In genomic region chr3:122497425-122497824, GRCh38 we compare ENCODE assay signal across 9 cellular contexts. TPM values are rescaled to one million over a fixed set of nuclear protein-coding genes. Genes with fewer than 3 reads are reported as not detected.
A peak's percentile ranks its signal among the peaks of the same experiment; 100 is the strongest.
DNase-seq lines count a peak whose midpoint lies in the region; ATAC-seq, FAIRE-seq and TF ChIP-seq lines count a peak whose summit lies in the region.
"Had no signal": no experiment of that assay in that cellular context is flagged by ENCODE, and none has a peak within 500 bp of the region (broad histone marks: within the 10 kb centered on the region; RNA-seq: fewer than 3 reads in every experiment).

No MANE protein-coding gene starts in this region.

- peaks cover 38% of the 10 kb centered on the region for H3K36me3 ChIP-seq in PC-3 (ENCODE audit: low read depth, low read length)
- peaks cover 0 to 6% of the 10 kb centered on the region in 2 experiments for H3K36me3 ChIP-seq in endothelial cell of umbilical vein (ENCODE audit: control insufficient read depth in 2 of 2, extremely low read depth in 1 of 2, insufficient read depth in 2 of 2, low read length in 2 of 2)

- H2AFZ ChIP-seq in PC-3 (ENCODE audit: low read length) (no peak overlapping the region), endothelial cell of umbilical vein (ENCODE audit: low read depth, low read length) (no peak overlapping the region)

- H3K4me3 ChIP-seq in PC-3 (ENCODE audit: low read length) (no peak overlapping the region), endothelial cell of umbilical vein (replicated peaks in 1 of 3; ENCODE audit: insufficient read depth in 1 of 3, low read depth in 1 of 3, low read length in 3 of 3) (no peak overlapping the region), lower leg skin (ENCODE audit: low read depth, poor library complexity, severe bottlenecking) (no peak overlapping the region)
- H3K4me3 ChIP-seq: BLaER1 had no signal

- peaks cover 11% of the 10 kb centered on the region for H3F3A ChIP-seq in PC-3 (ENCODE audit: low read length, unreplicated experiment)

- H4K20me1 ChIP-seq in PC-3 (ENCODE audit: low read length), result peaks cover 36% of the 10 kb centered on the region
- H4K20me1 ChIP-seq in endothelial cell of umbilical vein (replicated peaks; ENCODE audit: control insufficient read depth, extremely low read depth, insufficient read depth, low read length), result peaks cover 15% of the 10 kb centered on the region

- no peaks in the 10 kb centered on the region for H3K9me1 ChIP-seq in endothelial cell of umbilical vein (replicated peaks; ENCODE audit: control insufficient read depth, extremely low read depth, insufficient read depth, low read length)

- H3K79me2 ChIP-seq in PC-3 (ENCODE audit: low read length), result peaks cover 93% of the 10 kb centered on the region
- peaks cover 84% of the 10 kb centered on the region for H3K79me2 ChIP-seq in endothelial cell of umbilical vein (ENCODE audit: control insufficient read depth, insufficient read depth, low read length)

- POLR2A ChIA-PET in PC-3 (lab: Charles Lee; ENCODE audit: unreplicated experiment) (no interaction called here), endothelial cell of umbilical vein (lab: Charles Lee) (no interaction called here)

- intact Hi-C loops in PC-3 (cut with micrococcal nuclease), result no loop called here
- intact Hi-C loops in endothelial cell of umbilical vein (cut with micrococcal nuclease), result no loop called here
- intact Hi-C loops in lower leg skin (cut with DNase I; ENCODE audit: low total_unique reads), result no loop called here

- H3K27me3 ChIP-seq in PC-3 (ENCODE audit: low read length) (no peaks in the 10 kb centered on the region), endothelial cell of umbilical vein (ENCODE audit: control insufficient read depth in 2 of 2, insufficient read depth in 2 of 2, low read length in 2 of 2) (no peaks in the 10 kb centered on the region)
- H3K27me3 ChIP-seq: BLaER1 had no signal

- no peak for TF ChIP-seq POLR2A in endothelial cell of umbilical vein (IDR thresholded peaks at IDR 0.05; ENCODE audit: low read depth, low read length)
- TF ChIP-seq POLR2A in lower leg skin (IDR thresholded peaks at IDR 0.05), result no peak

- BruUV-seq in PC-3 (replicated peaks; lab: Mats Ljungman, UMichigan) (no TSS peak), endothelial cell of umbilical vein (replicated peaks; lab: Mats Ljungman, UMichigan) (no TSS peak)

- H3K9me3 ChIP-seq in PC-3 (ENCODE audit: low read length) (no peaks in the 10 kb centered on the region), endothelial cell of umbilical vein (replicated peaks; ENCODE audit: control insufficient read depth, insufficient read depth, low read length) (no peaks in the 10 kb centered on the region)
- H3K9me3 ChIP-seq: BLaER1 had no signal

- H3K9ac ChIP-seq in PC-3 (ENCODE audit: low read length), result no peak overlapping the region
- no peak overlapping the region for H3K9ac ChIP-seq in endothelial cell of umbilical vein (replicated peaks; ENCODE audit: extremely low read depth, insufficient read depth, low read length)
- H3K9ac ChIP-seq: BLaER1 had no signal

- FAIRE-seq in endothelial cell of umbilical vein (lab: Jason Lieb, UNC), result no peak

- dilution Hi-C loops in endothelial cell of umbilical vein (cut with MboI; ENCODE audit: extremely low pct_ligation_motif_present, low sequenced_read_pairs), result no loop called here

- ATAC-seq in HG02763 (IDR thresholded peaks at IDR 0.05; ENCODE audit: unreplicated experiment) (peak; percentile 81), PC-3 (peak; percentile 97), left lobe of liver (no peak)

- H3K4me1 ChIP-seq in PC-3 (ENCODE audit: insufficient read depth, low read length) (peaks cover 24% of the 10 kb centered on the region), endothelial cell of umbilical vein (ENCODE audit: control insufficient read depth, extremely low read depth, insufficient read depth, low read length) (no peaks in the 10 kb centered on the region)

- DNase-seq in activated CD4-positive, alpha-beta T cell treated with anti-CD3 and anti-CD28 coated beads for 4 hours, result peak; percentile 19 to 26
- DNase-seq in activated CD4-positive, alpha-beta T cell treated with anti-CD3 and anti-CD28 coated beads, Interleukin-2, amount 50 U/mL, for 4 hours, result no peak
- DNase-seq in PC-3 (peak; percentile 95), endothelial cell of umbilical vein (ENCODE audit: low read depth, low spot score) (no peak), germinal center (ENCODE audit: low spot score) (no peak), lower leg skin (ENCODE audit: low spot score in 2 of 2) (no peak), left lobe of liver (ENCODE audit: low spot score) (no peak)

- H3K4me2 ChIP-seq in PC-3 (ENCODE audit: low read length) (peak overlapping the region; percentile 48), endothelial cell of umbilical vein (ENCODE audit: insufficient read depth, low read length) (no peak overlapping the region)
- H3K4me2 ChIP-seq: BLaER1 had no signal

- H3K27ac ChIP-seq in PC-3 (ENCODE audit: low read length) (peak overlapping the region; percentile 59), endothelial cell of umbilical vein (ENCODE audit: insufficient read depth, low read depth, low read length) (no peak overlapping the region)
- H3K27ac ChIP-seq: BLaER1 had no signal

- H3K9me2 ChIP-seq in PC-3 (replicated peaks; ENCODE audit: low read length), result no peaks in the 10 kb centered on the region

- TF ChIP-seq CTCF in PC-3 (conservative IDR thresholded peaks at IDR 0.05; ENCODE audit: low read depth, low read length) (no peak), endothelial cell of umbilical vein (IDR thresholded peaks at IDR 0.05; ENCODE audit: extremely low read depth in 1 of 2, insufficient read depth in 1 of 2, low read depth in 1 of 2, low read length in 2 of 2) (no peak), lower leg skin (IDR thresholded peaks at IDR 0.05) (no peak)

- 38 to 39% methylated on average over 1 of the region's 1 CpG for WGBS in lower leg skin, 2 donors

- CTCF ChIA-PET in PC-3 (lab: Charles Lee), result no interaction called here
- CTCF ChIA-PET in endothelial cell of umbilical vein (lab: Charles Lee), result interaction anchor here (0.9 to 1.8 kb wide), 3 partner anchors 12 to 182 kb away, joined by 3 to 4 read pairs (median 3); no protein-coding TSS in a partner anchor

TF ChIP-seq in endothelial cell of umbilical vein, 7 proteins besides CTCF, POLR2A, EP300 and RAD21:
- TF ChIP-seq MYC (IDR thresholded peaks at IDR 0.05; ENCODE audit: low read depth, low read length) (no peak), FOS (IDR thresholded peaks at IDR 0.05; ENCODE audit: borderline replicate concordance, insufficient read depth, low read length) (peak; percentile 23)

RNA-seq across cellular contexts. Expression of gene KPNA1, which starts 17.3 kb away (rescaled TPM):
- total RNA-seq in PC-3 (2014; rRNA removed), result 64.3 and 76.7 TPM in 2 replicates
- total RNA-seq in endothelial cell of umbilical vein, result 110 and 113 TPM in 2 replicates
- 21.1 and 24.4 TPM in 2 replicates for polyA plus RNA-seq in endothelial cell of umbilical vein
- 28.5 and 36.2 TPM in 2 replicates for polyA plus RNA-seq in endothelial cell of umbilical vein (2011; cell fraction: cytosol; rRNA removed)
- polyA plus RNA-seq in endothelial cell of umbilical vein (2011; cell fraction: nucleus; rRNA removed), result 40.0 and 50.1 TPM in 2 replicates
- 45.8 and 86.1 TPM in 2 replicates for polyA plus RNA-seq in endothelial cell of umbilical vein (2012)
- polyA minus RNA-seq in endothelial cell of umbilical vein, result 62.6 and 78.6 TPM in 2 replicates
- polyA minus RNA-seq in endothelial cell of umbilical vein (2011; cell fraction: cytosol; rRNA and poly(A)+ RNA removed), result 29.5 TPM
- polyA minus RNA-seq in endothelial cell of umbilical vein (2011; cell fraction: nucleus; rRNA and poly(A)+ RNA removed), result 35.2 and 47.9 TPM in 2 replicates
- 10 to 100 TPM; 21.4 to 41.3 (median 27.6) TPM for total RNA-seq in lower leg skin
- total RNA-seq in left lobe of liver, result 47.1 TPM

Comparison
In these comparisons a context has a peak if more than half of its experiments do, and no peak if none do; other contexts are left out.
1. DNase-seq: peak in activated CD4-positive, alpha-beta T cell treated with anti-CD3 and anti-CD28 coated beads for 4 hours (2 of 2) and PC-3 (single experiment); none in activated CD4-positive, alpha-beta T cell treated with anti-CD3 and anti-CD28 coated beads, Interleukin-2, amount 50 U/mL, for 4 hours (0 of 2), endothelial cell of umbilical vein (single experiment), germinal center (single experiment), lower leg skin (0 of 2) and left lobe of liver (single experiment).